In the genomic region with DNA sequence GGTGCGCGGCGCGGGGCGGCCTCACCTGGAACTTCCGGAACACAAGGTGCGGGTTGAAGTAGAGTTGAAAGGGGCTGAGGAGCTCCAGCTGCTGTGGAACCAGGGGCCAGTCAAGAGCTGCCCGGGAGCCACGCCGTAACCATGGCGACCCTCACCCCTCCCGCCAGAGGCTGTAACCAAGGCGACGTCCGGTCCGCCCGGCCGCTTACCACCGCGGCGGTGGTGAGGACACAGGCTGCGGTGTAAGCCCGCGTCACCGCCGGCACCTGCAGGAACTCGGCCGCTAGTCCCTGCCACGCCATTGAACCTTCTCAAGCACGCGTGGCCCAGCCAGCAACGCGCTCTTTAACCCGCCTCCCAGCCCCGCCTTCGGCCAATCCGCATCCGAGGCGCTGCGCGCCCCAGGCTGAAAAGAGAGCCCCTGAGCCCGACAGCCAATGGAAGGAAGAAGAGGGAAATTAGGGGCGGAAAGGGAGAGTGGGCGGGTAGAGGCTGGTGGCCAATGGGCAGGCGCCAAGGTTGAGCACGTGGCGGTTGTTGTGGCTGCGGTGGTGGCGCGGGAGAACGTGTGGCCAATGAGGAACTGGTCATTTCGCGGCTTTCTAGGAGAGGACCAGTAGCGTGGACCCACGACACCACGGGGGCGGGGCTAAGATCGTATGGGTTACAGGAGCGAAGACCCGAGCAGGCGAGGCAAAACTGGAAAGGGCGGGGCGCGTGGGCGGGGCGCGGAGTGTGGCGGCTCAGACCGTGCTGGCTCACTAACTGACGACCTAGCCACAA, we compare ENCODE assay signal across 8 cellular contexts. TPM values are rescaled to one million over a fixed set of nuclear protein-coding genes. Genes with fewer than 3 reads are reported as not detected.
DNase-seq lines count a peak whose midpoint lies in the region; FAIRE-seq and TF ChIP-seq lines count a peak whose summit lies in the region.

Gene DERL3, minus strand, starts transcription at position 321 of the 783 bp plus-strand sequence. Its CDS starts 19 bp downstream, at position 302.

- DNase-seq in GOT3 (lab: John Stamatoyannopoulos, UW) (peak; percentile 57), MG63 (peak; percentile 89), SHP77 treated with DMSO at 0.1 percent for 48 hours (lab: John Stamatoyannopoulos, UW) (peak; percentile 97), frontal cortex (ENCODE audit: low spot score in 2 of 2) (peak; percentile 82 to 92)
- DNase-seq in activated naive CD4-positive, alpha-beta T cell (lab: John Stamatoyannopoulos, UW) = peak; percentile 68 to 95 (median 85)

- H3K79me2 ChIP-seq in DOHH2 (ENCODE audit: control insufficient read depth, low read length) = peaks cover 33% of the 10 kb centered on the region

- H3K4me3 ChIP-seq in DOHH2 (ENCODE audit: low read length) (peak within 1 kb of the TSS; percentile 79), MG63 (peak within 1 kb of the TSS; percentile 11; the same call in 1 of the 2 replicates), neuron (ENCODE audit: low read length) (peak within 1 kb of the TSS; percentile 66), stomach smooth muscle (ENCODE audit: low read length in 2 of 2) (peak within 1 kb of the TSS; percentile 69 to 75)

- no peaks in the 10 kb centered on the region for H3K27me3 ChIP-seq in DOHH2 (ENCODE audit: control insufficient read depth, low read length)
- no peaks in the 10 kb centered on the region for H3K27me3 ChIP-seq in MG63
- no peaks in the 10 kb centered on the region for H3K27me3 ChIP-seq in neuron (ENCODE audit: insufficient read depth, low read length)
- H3K27me3 ChIP-seq in stomach smooth muscle (ENCODE audit: control insufficient read depth in 1 of 2, insufficient read depth in 2 of 2, low read length in 2 of 2) = no peaks in the 10 kb centered on the region

- peak within 1 kb of the TSS; percentile 93 for H3K4me2 ChIP-seq in DOHH2 (ENCODE audit: low read length)

- no peaks in the 10 kb centered on the region for H3K9me3 ChIP-seq in DOHH2 (ENCODE audit: control insufficient read depth, insufficient read depth, low read length)
- H3K9me3 ChIP-seq in MG63 = no peaks in the 10 kb centered on the region
- H3K9me3 ChIP-seq in neuron (ENCODE audit: low read length) = no peaks in the 10 kb centered on the region
- no peaks in the 10 kb centered on the region for H3K9me3 ChIP-seq in stomach smooth muscle (ENCODE audit: control insufficient read depth in 2 of 2, low read length in 2 of 2)

- H3K4me1 ChIP-seq in DOHH2 (ENCODE audit: control insufficient read depth, low read length) (peaks cover 86% of the 10 kb centered on the region), neuron (ENCODE audit: insufficient read depth, low read length) (peaks cover 15% of the 10 kb centered on the region), stomach smooth muscle (ENCODE audit: control insufficient read depth, insufficient read depth, low read length) (peaks cover 25% of the 10 kb centered on the region)

- H3K27ac ChIP-seq in DOHH2 (ENCODE audit: low read depth, low read length) (peak within 1 kb of the TSS; percentile 91), stomach smooth muscle (ENCODE audit: low read length) (no peak within 1 kb of the TSS)

- no peak for TF ChIP-seq CTCF in DOHH2 (IDR thresholded peaks at IDR 0.05; ENCODE audit: low read depth, low read length, poor library complexity, severe bottlenecking)

- no peak within 1 kb of the TSS for H2AFZ ChIP-seq in neuron (ENCODE audit: low read depth, low read length)

- FAIRE-seq in frontal cortex (lab: Jason Lieb, UNC) = peak; percentile 63

- H3K9ac ChIP-seq in stomach smooth muscle (ENCODE audit: low read length in 2 of 2) = no peak within 1 kb of the TSS

- H3K9me2 ChIP-seq in DOHH2 (replicated peaks; ENCODE audit: control insufficient read depth, low read length) = no peaks in the 10 kb centered on the region

- peaks cover 43% of the 10 kb centered on the region for H3K36me3 ChIP-seq in DOHH2 (ENCODE audit: control insufficient read depth, low read length)
- peaks cover 1% of the 10 kb centered on the region; the same call in 1 of the 2 replicates for H3K36me3 ChIP-seq in MG63
- peaks cover 21% of the 10 kb centered on the region for H3K36me3 ChIP-seq in neuron (ENCODE audit: insufficient read depth, low read length)
- H3K36me3 ChIP-seq in stomach smooth muscle (ENCODE audit: control insufficient read depth in 2 of 2, insufficient read depth in 2 of 2, low read length in 2 of 2) = peaks cover 4 to 6% of the 10 kb centered on the region in 2 donors

- no peaks in the 10 kb centered on the region for H4K20me1 ChIP-seq in DOHH2 (ENCODE audit: control insufficient read depth, insufficient read depth, low read depth, low read length)

- peaks cover 8% of the 10 kb centered on the region for H3F3A ChIP-seq in DOHH2 (ENCODE audit: control insufficient read depth, insufficient read depth)

RNA-seq across cellular contexts. Expression of gene DERL3, which starts in this region (rescaled TPM):
- total RNA-seq in MG63 (2014; rRNA removed; shearing (Covaris generic); ENCODE audit: low replicate concordance) = 0.42 and 0.72 TPM in 2 replicates
- 0.82 TPM for total RNA-seq in frontal cortex

Comparison
In these comparisons a context has a peak if more than half of its experiments do, and no peak if none do; other contexts are left out.
1. Peak in DNase-seq and H3K4me3 ChIP-seq in MG63; RNA of the gene not detected or under 1 TPM.
2. Peak in DNase-seq in frontal cortex; RNA of the gene not detected or under 1 TPM.
3. H3K4me3 ChIP-seq: peak in every context shown above with its lines; median percentile 79 in DOHH2; 72 in stomach smooth muscle; 66 in neuron; 11 in MG63.